In the genomic region with DNA sequence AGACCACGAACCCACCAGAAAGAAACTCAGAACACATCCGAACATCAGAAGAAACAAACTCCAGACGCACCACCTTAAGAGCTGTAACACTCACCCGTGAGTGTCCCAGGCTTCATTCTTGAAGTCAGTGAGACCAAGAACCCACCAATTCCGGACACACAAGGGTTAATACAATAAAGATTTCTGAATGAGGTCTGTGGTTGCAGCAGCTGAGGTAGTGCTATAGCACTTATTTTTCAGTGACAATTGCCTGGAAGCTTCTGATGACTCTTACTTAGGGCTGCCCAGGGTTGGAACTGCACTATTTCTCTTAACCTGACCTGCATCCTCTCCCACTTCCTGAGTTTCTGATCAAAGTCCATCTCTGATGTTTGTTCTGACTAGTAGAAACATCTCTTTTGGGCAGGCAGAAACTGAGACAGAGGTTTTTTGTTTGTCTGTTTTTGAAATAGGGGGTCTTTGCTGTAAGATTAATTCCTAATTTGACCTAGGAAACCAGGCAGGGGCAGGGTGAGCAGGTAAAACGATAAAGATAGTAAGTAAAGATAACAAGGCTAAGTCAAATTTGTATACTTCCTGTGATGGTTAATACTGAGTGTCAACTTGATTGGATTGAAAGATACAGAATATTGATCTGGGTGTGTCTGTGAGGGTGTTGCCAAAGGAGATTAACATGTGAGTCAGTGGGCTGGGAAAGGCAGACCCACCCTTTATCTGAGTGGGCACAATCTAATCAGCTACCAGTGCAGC, we compare ENCODE assay signal across 9 cellular contexts.
DNase-seq lines count a peak whose midpoint lies in the region; ATAC-seq, FAIRE-seq and TF ChIP-seq lines count a peak whose summit lies in the region.
"Had no signal": no experiment of that assay in that cellular context is flagged by ENCODE, and none has a peak within 500 bp of the region (broad histone marks: within the 10 kb centered on the region; RNA-seq: fewer than 3 reads in every experiment).

No MANE protein-coding gene starts in this region.

- TF ChIP-seq EP300 in HepG2 (IDR thresholded peaks at IDR 0.05; ENCODE audit: low read depth in 2 of 2, low read length in 2 of 2) (peak in 1 of 2 experiments; percentile 67; a peak in 2 of 4 replicates), HepG2 (CRISPR knock-in tag; IDR thresholded peaks at IDR 0.05; ENCODE audit: borderline replicate concordance) (no peak)

- POLR2A ChIA-PET in GM10248 (lab: Yijun Ruan, JAX) = no interaction called here
- POLR2A ChIA-PET in HepG2 (lab: Yijun Ruan, JAX) = interaction anchor here (1.0 to 2.4 kb wide), 8 partner anchors 8 to 1086 kb away, joined by 3 to 22 read pairs (median 5); a partner anchor contains a TSS

- H4K20me1 ChIP-seq in HepG2 (ENCODE audit: insufficient read depth, low read length) = 0 out of 2 replicates have a peak, but pooled peaks cover 7% of the 10 kb centered on the region

- TF ChIP-seq CTCF in GM10248 (IDR thresholded peaks at IDR 0.05; ENCODE audit: control extremely low read depth, extremely low read depth, low read depth, missing control alignments) (no peak), HepG2 (CRISPR knock-in tag; IDR thresholded peaks at IDR 0.05) (no peak), dorsolateral prefrontal cortex (IDR thresholded peaks at IDR 0.05 in 54 of 56, conservative IDR thresholded peaks at IDR 0.05 in 2 of 56; ENCODE audit: low read depth in 1 of 56, partially characterized antibody in 56 of 56) (no peak)

- H3K4me3 ChIP-seq in HepG2 (replicated peaks in 1 of 3; ENCODE audit: insufficient read depth in 1 of 3, low read depth in 2 of 3, low read length in 3 of 3) (peak overlapping the region; percentile 69 to 80 (median 72)), dorsolateral prefrontal cortex (no peak overlapping the region)

- TF ChIP-seq RAD21 in HepG2 (CRISPR knock-in tag; IDR thresholded peaks at IDR 0.05) = no peak

- peak overlapping the region; percentile 86 for H3K27ac ChIP-seq in HepG2 (ENCODE audit: extremely low read length, insufficient read depth, low read length)
- no peak overlapping the region for H3K27ac ChIP-seq in dorsolateral prefrontal cortex

- DNase-seq in GM10248 (ENCODE audit: extremely low spot score) = peak; percentile 14
- peak; percentile 6 to 10 for DNase-seq in activated CD4-positive, alpha-beta T cell treated with anti-CD3 and anti-CD28 coated beads, Interleukin-2, amount 50 U/mL, for 48 hours
- peak; percentile 95 for DNase-seq in HepG2 (ENCODE audit: low spot score)
- no peak for DNase-seq in SIG-M5 treated with dmso at 0.1 percent for 504 hours (lab: John Stamatoyannopoulos, UW; ENCODE audit: unreplicated experiment)
- DNase-seq in dorsolateral prefrontal cortex = no peak
- no peak for DNase-seq in ureter (ENCODE audit: low spot score)

- CTCF ChIA-PET in GM10248 (lab: Yijun Ruan, JAX) = interaction anchor here (1.5 kb wide), 1 partner anchor 22 kb away, joined by 3 read pairs; no protein-coding TSS in a partner anchor
- CTCF ChIA-PET in HepG2 (lab: Yijun Ruan, JAX; ENCODE audit: low intra/inter-chr PET ratio, low total read pairs) = no interaction called here

- H2AFZ ChIP-seq in HepG2 (ENCODE audit: low read length) = no peak overlapping the region

- BruUV-seq in HepG2 (replicated peaks; lab: Mats Ljungman, UMichigan) = no TSS peak

- H3K4me2 ChIP-seq in HepG2 (ENCODE audit: low read depth, low read length) = peak overlapping the region; percentile 90

- peaks cover 45% of the 10 kb centered on the region for H3K4me1 ChIP-seq in HepG2 (ENCODE audit: insufficient read depth, low read length)

- intact Hi-C loops in HepG2 (cut with micrococcal nuclease; ENCODE audit: unreplicated experiment) = loop anchor here (1.0 to 5.0 kb wide), 2 partner anchors 8 to 1295 kb away; no protein-coding TSS in a partner anchor
- intact Hi-C loops in dorsolateral prefrontal cortex (cut with DNase I) = no loop called here

- FAIRE-seq in HepG2 (lab: Jason Lieb, UNC) = peak; percentile 53
- FAIRE-seq: GM18507 had no signal

- peaks cover 4 to 6% of the 10 kb centered on the region in 2 experiments; a peak in 2 of 5 replicates for H3K36me3 ChIP-seq in HepG2 (replicated peaks in 1 of 2; ENCODE audit: control insufficient read depth in 1 of 2, insufficient read depth in 2 of 2, low read length in 2 of 2)

- in situ Hi-C loops in HepG2 (cut with HindIII; ENCODE audit: extremely low pct_ligation_motif_present, low pct_unique_long_range_greater_than_20kb) = no loop called here

- H3K9me3 ChIP-seq in HepG2 (ENCODE audit: low read length) = no peaks in the 10 kb centered on the region

- H3K79me2 ChIP-seq in HepG2 (ENCODE audit: insufficient read depth, low read length) = peaks cover 31% of the 10 kb centered on the region

- peak; percentile 54 to 71; a peak in 3 of 4 replicates for TF ChIP-seq POLR2A in HepG2 (IDR thresholded peaks at IDR 0.05; ENCODE audit: insufficient read depth in 1 of 2, low read depth in 2 of 2, low read length in 2 of 2)

- H3K27me3 ChIP-seq in HepG2 (ENCODE audit: control insufficient read depth in 1 of 2, insufficient read depth in 2 of 2, low read length in 2 of 2) (no peaks in the 10 kb centered on the region; a peak in 1 of 5 replicates), dorsolateral prefrontal cortex (no peaks in the 10 kb centered on the region)

- WGBS in HepG2 (ENCODE audit: low lambda C conversion rate) = 0% methylated on average over 3 of the region's 6 CpGs

- H3K9ac ChIP-seq in HepG2 (ENCODE audit: insufficient read depth, low read depth, low read length) = peak overlapping the region; percentile 88

- peak; percentile 97 for ATAC-seq in HG02943 (IDR thresholded peaks at IDR 0.05; ENCODE audit: low read depth, unreplicated experiment)
- peak; percentile 96 for ATAC-seq in HepG2
- ATAC-seq in GM18519 (IDR thresholded peaks at IDR 0.05; ENCODE audit: low FRiP score, unreplicated experiment) = no peak

TF ChIP-seq in HepG2, 621 proteins besides CTCF, POLR2A, EP300 and RAD21 (continues in another document):
- TF ChIP-seq PAX8 (CRISPR knock-in tag; IDR thresholded peaks at IDR 0.05; ENCODE audit: borderline replicate concordance) = 0 out of 2 replicates have a peak, but pooled peaks have one; percentile 85
- peak; percentile 40; the same call in 1 of the 2 replicates for TF ChIP-seq ISL2 (CRISPR knock-in tag; IDR thresholded peaks at IDR 0.05)
- TF ChIP-seq, protein P1, sequence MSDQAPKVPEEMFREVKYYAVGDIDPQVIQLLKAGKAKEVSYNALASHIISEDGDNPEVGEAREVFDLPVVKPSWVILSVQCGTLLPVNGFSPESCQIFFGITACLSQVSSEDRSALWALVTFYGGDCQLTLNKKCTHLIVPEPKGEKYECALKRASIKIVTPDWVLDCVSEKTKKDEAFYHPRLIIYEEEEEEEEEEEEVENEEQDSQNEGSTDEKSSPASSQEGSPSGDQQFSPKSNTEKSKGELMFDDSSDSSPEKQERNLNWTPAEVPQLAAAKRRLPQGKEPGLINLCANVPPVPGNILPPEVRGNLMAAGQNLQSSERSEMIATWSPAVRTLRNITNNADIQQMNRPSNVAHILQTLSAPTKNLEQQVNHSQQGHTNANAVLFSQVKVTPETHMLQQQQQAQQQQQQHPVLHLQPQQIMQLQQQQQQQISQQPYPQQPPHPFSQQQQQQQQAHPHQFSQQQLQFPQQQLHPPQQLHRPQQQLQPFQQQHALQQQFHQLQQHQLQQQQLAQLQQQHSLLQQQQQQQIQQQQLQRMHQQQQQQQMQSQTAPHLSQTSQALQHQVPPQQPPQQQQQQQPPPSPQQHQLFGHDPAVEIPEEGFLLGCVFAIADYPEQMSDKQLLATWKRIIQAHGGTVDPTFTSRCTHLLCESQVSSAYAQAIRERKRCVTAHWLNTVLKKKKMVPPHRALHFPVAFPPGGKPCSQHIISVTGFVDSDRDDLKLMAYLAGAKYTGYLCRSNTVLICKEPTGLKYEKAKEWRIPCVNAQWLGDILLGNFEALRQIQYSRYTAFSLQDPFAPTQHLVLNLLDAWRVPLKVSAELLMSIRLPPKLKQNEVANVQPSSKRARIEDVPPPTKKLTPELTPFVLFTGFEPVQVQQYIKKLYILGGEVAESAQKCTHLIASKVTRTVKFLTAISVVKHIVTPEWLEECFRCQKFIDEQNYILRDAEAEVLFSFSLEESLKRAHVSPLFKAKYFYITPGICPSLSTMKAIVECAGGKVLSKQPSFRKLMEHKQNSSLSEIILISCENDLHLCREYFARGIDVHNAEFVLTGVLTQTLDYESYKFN (CRISPR knock-in tag; conservative IDR thresholded peaks at IDR 0.05) = peak; percentile 94
- TF ChIP-seq, protein P2, sequence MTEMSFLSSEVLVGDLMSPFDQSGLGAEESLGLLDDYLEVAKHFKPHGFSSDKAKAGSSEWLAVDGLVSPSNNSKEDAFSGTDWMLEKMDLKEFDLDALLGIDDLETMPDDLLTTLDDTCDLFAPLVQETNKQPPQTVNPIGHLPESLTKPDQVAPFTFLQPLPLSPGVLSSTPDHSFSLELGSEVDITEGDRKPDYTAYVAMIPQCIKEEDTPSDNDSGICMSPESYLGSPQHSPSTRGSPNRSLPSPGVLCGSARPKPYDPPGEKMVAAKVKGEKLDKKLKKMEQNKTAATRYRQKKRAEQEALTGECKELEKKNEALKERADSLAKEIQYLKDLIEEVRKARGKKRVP (CRISPR knock-in tag; IDR thresholded peaks at IDR 0.05) = peak in 1 of 2 experiments; percentile 23; a peak in 1 of 4 replicates
- TF ChIP-seq CREM (IDR thresholded peaks at IDR 0.05) = peak; percentile 55; the same call in 1 of the 2 replicates
- TF ChIP-seq CREM (CRISPR knock-in tag; IDR thresholded peaks at IDR 0.05) = no peak

Comparison
In these comparisons a context has a peak if more than half of its experiments do, and no peak if none do; other contexts are left out.
1. DNase-seq: peak in GM10248 (single experiment), activated CD4-positive, alpha-beta T cell treated with anti-CD3 and anti-CD28 coated beads, Interleukin-2, amount 50 U/mL, for 48 hours (2 of 2) and HepG2 (single experiment); none in SIG-M5 treated with dmso at 0.1 percent for 504 hours (single experiment), dorsolateral prefrontal cortex (0 of 10) and ureter (single experiment).
2. H3K4me3 ChIP-seq: peak in HepG2 (3 of 3); none in dorsolateral prefrontal cortex (0 of 59).